10 cellular contexts compared by ENCODE assay signal in the genomic region with DNA sequence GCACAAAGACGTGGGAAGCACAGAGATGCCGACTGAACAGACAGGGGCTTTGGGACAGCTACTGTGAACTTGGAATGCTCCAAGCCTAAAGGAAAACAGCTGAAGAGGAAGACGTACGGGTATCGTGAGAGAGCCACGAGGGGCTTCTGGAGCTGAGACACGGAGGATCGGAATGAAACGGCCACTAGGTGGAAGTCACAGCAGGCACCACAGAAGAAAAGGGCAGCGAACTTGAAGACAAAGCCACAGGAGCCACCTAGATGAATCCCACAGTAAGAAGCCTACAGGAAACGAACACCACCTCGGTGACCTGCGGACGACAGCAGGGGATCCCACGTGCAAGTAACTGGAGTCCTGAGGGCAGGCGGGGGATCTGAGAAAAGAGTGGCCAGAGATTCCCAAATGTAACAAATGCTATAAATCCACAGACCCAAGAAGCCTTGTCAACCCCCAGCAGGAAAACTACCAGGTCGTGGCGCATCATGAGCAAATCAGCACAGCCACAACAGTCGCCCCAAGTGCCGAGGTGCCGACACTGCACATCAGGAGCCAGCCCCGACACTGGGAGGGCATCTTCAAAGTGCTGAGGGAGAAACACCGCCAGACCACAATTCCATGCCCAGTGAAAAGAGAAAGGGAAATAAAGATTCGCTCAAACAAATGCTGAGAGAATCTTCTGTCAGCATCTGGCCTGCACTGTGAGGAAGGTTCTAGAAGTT. TPM values are rescaled to one million over a fixed set of nuclear protein-coding genes. Genes with fewer than 3 reads are reported as not detected.
A peak's percentile ranks its signal among the peaks of the same experiment; 100 is the strongest.
DNase-seq lines count a peak whose midpoint lies in the region; ATAC-seq, FAIRE-seq and TF ChIP-seq lines count a peak whose summit lies in the region.
"Had no signal": no experiment of that assay in that cellular context is flagged by ENCODE, and none has a peak within 500 bp of the region (broad histone marks: within the 10 kb centered on the region; RNA-seq: fewer than 3 reads in every experiment).

No MANE protein-coding gene starts in this region.

- POLR2A ChIA-PET in activated CD4-positive, alpha-beta T cell treated with anti-CD3 and anti-CD28 coated beads, Interleukin-2, amount 10 ng/mL, durations not matched to agents 7 days and 5 days (lab: Charles Lee), result no interaction called here
- POLR2A ChIA-PET in endothelial cell of umbilical vein (lab: Charles Lee), result no interaction called here

- peaks cover 65% of the 10 kb centered on the region for H3K4me1 Mint-ChIP-seq in activated CD4-positive, alpha-beta T cell treated with anti-CD3 and anti-CD28 coated beads, Interleukin-2, amount 10 ng/mL, durations not matched to agents 7 days and 5 days
- peaks cover 71% of the 10 kb centered on the region for H3K4me1 Mint-ChIP-seq in stimulated activated memory B cell treated with anti-CD40 and anti-IgM and Interleukin-4, amounts not matched to agents 10 μg/mL and 1 μg/mL and 100 μg/mL, for 72 hours

- H3K36me3 ChIP-seq in RWPE2 (ENCODE audit: low read depth) (no peaks in the 10 kb centered on the region; the same call in 1 of the 2 replicates), endothelial cell of umbilical vein (ENCODE audit: control insufficient read depth in 2 of 2, extremely low read depth in 1 of 2, insufficient read depth in 2 of 2, low read length in 2 of 2) (peaks cover 0 to 3% of the 10 kb centered on the region in 2 experiments)

- no peaks in the 10 kb centered on the region for H3K9me3 ChIP-seq in RWPE2 (ENCODE audit: severe bottlenecking)
- no peaks in the 10 kb centered on the region for H3K9me3 ChIP-seq in endothelial cell of umbilical vein (replicated peaks; ENCODE audit: control insufficient read depth, insufficient read depth, low read length)

- H3K27ac Mint-ChIP-seq in activated CD4-positive, alpha-beta T cell treated with anti-CD3 and anti-CD28 coated beads, Interleukin-2, amount 10 ng/mL, durations not matched to agents 7 days and 5 days, result peak overlapping the region; percentile 48
- H3K27ac Mint-ChIP-seq in stimulated activated memory B cell treated with anti-CD40 and anti-IgM and Interleukin-4, amounts not matched to agents 10 μg/mL and 1 μg/mL and 100 μg/mL, for 72 hours, result peak overlapping the region; percentile 83

- H3K4me1 ChIP-seq in RWPE2 (ENCODE audit: insufficient read depth, poor library complexity, severe bottlenecking), result peaks cover 36% of the 10 kb centered on the region
- H3K4me1 ChIP-seq in endothelial cell of umbilical vein (ENCODE audit: control insufficient read depth, extremely low read depth, insufficient read depth, low read length), result peaks cover 19% of the 10 kb centered on the region

- peaks cover 41% of the 10 kb centered on the region for H3K79me2 ChIP-seq in endothelial cell of umbilical vein (ENCODE audit: control insufficient read depth, insufficient read depth, low read length)

- dilution Hi-C loops in endothelial cell of umbilical vein (cut with MboI; ENCODE audit: extremely low pct_ligation_motif_present, low sequenced_read_pairs), result no loop called here

- H3K4me2 ChIP-seq in endothelial cell of umbilical vein (ENCODE audit: insufficient read depth, low read length), result no peak overlapping the region

- peak overlapping the region; percentile 85 for H3K27ac ChIP-seq in RWPE2 (ENCODE audit: poor library complexity, severe bottlenecking)
- H3K27ac ChIP-seq in endothelial cell of umbilical vein (ENCODE audit: insufficient read depth, low read depth, low read length), result no peak overlapping the region

- H3K36me3 Mint-ChIP-seq in activated CD4-positive, alpha-beta T cell treated with anti-CD3 and anti-CD28 coated beads, Interleukin-2, amount 10 ng/mL, durations not matched to agents 7 days and 5 days (ENCODE audit: low read depth), result peaks cover 3% of the 10 kb centered on the region
- peaks cover 19% of the 10 kb centered on the region for H3K36me3 Mint-ChIP-seq in stimulated activated memory B cell treated with anti-CD40 and anti-IgM and Interleukin-4, amounts not matched to agents 10 μg/mL and 1 μg/mL and 100 μg/mL, for 72 hours

- ATAC-seq in RWPE2 (ENCODE audit: low read depth), result no peak
- no peak for ATAC-seq in stimulated activated memory B cell treated with anti-CD40 and anti-IgM and Interleukin-4, amounts not matched to agents 10 μg/mL and 1 μg/mL and 100 μg/mL, for 72 hours

- H2AFZ ChIP-seq in endothelial cell of umbilical vein (ENCODE audit: low read depth, low read length), result no peak overlapping the region

- BruUV-seq in endothelial cell of umbilical vein (replicated peaks; lab: Mats Ljungman, UMichigan), result no TSS peak

- no peak for FAIRE-seq in endothelial cell of umbilical vein (lab: Jason Lieb, UNC)
- FAIRE-seq: islet of Langerhans had no signal

- CTCF ChIA-PET in activated CD4-positive, alpha-beta T cell treated with anti-CD3 and anti-CD28 coated beads, Interleukin-2, amount 10 ng/mL, durations not matched to agents 7 days and 5 days (lab: Charles Lee), result interaction anchor here (1.1 to 1.6 kb wide), 3 partner anchors 16 to 117 kb away, joined by 3 to 5 read pairs (median 3); no protein-coding TSS in a partner anchor
- CTCF ChIA-PET in endothelial cell of umbilical vein (lab: Charles Lee), result interaction anchor here (0.9 kb wide), 1 partner anchor 43 kb away, joined by 3 read pairs; no protein-coding TSS in a partner anchor

- no peak overlapping the region for H3K4me3 ChIP-seq in RWPE2 (ENCODE audit: severe bottlenecking)
- H3K4me3 ChIP-seq in endothelial cell of umbilical vein (replicated peaks in 1 of 3; ENCODE audit: insufficient read depth in 1 of 3, low read depth in 1 of 3, low read length in 3 of 3), result no peak overlapping the region

- H3K27me3 ChIP-seq in RWPE2 (ENCODE audit: insufficient read depth, poor library complexity, severe bottlenecking) (no peaks in the 10 kb centered on the region), endothelial cell of umbilical vein (ENCODE audit: control insufficient read depth in 2 of 2, insufficient read depth in 2 of 2, low read length in 2 of 2) (no peaks in the 10 kb centered on the region)

- no peak for TF ChIP-seq POLR2A in endothelial cell of umbilical vein (IDR thresholded peaks at IDR 0.05; ENCODE audit: low read depth, low read length)

- no peak overlapping the region for H3K4me3 Mint-ChIP-seq in activated CD4-positive, alpha-beta T cell treated with anti-CD3 and anti-CD28 coated beads, Interleukin-2, amount 10 ng/mL, durations not matched to agents 7 days and 5 days
- H3K4me3 Mint-ChIP-seq in stimulated activated memory B cell treated with anti-CD40 and anti-IgM and Interleukin-4, amounts not matched to agents 10 μg/mL and 1 μg/mL and 100 μg/mL, for 72 hours, result no peak overlapping the region

- H3K9me3 Mint-ChIP-seq in activated CD4-positive, alpha-beta T cell treated with anti-CD3 and anti-CD28 coated beads, Interleukin-2, amount 10 ng/mL, durations not matched to agents 7 days and 5 days, result no peaks in the 10 kb centered on the region
- H3K9me3 Mint-ChIP-seq in stimulated activated memory B cell treated with anti-CD40 and anti-IgM and Interleukin-4, amounts not matched to agents 10 μg/mL and 1 μg/mL and 100 μg/mL, for 72 hours, result no peaks in the 10 kb centered on the region

- H3K9me1 ChIP-seq in endothelial cell of umbilical vein (replicated peaks; ENCODE audit: control insufficient read depth, extremely low read depth, insufficient read depth, low read length), result no peaks in the 10 kb centered on the region

- H4K20me1 ChIP-seq in endothelial cell of umbilical vein (replicated peaks; ENCODE audit: control insufficient read depth, extremely low read depth, insufficient read depth, low read length), result no peaks in the 10 kb centered on the region

- in situ Hi-C loops in GM13976 (cut with MboI; ENCODE audit: low sequenced_read_pairs, unreplicated experiment), result no loop called here

- peak; percentile 24 for TF ChIP-seq CTCF in RWPE2 (IDR thresholded peaks at IDR 0.05; ENCODE audit: poor library complexity, severe bottlenecking)
- peak; percentile 9 to 10 for TF ChIP-seq CTCF in endothelial cell of umbilical vein (IDR thresholded peaks at IDR 0.05; ENCODE audit: extremely low read depth in 1 of 2, insufficient read depth in 1 of 2, low read depth in 1 of 2, low read length in 2 of 2)
- no peak for TF ChIP-seq CTCF in GM13976 (IDR thresholded peaks at IDR 0.05; ENCODE audit: borderline replicate concordance, control extremely low read depth, extremely low read depth, insufficient read depth, missing control alignments)

- no peaks in the 10 kb centered on the region for H3K27me3 Mint-ChIP-seq in activated CD4-positive, alpha-beta T cell treated with anti-CD3 and anti-CD28 coated beads, Interleukin-2, amount 10 ng/mL, durations not matched to agents 7 days and 5 days
- H3K27me3 Mint-ChIP-seq in stimulated activated memory B cell treated with anti-CD40 and anti-IgM and Interleukin-4, amounts not matched to agents 10 μg/mL and 1 μg/mL and 100 μg/mL, for 72 hours, result no peaks in the 10 kb centered on the region

- H3K9ac ChIP-seq in endothelial cell of umbilical vein (replicated peaks; ENCODE audit: extremely low read depth, insufficient read depth, low read length), result no peak overlapping the region

- intact Hi-C loops in endothelial cell of umbilical vein (cut with micrococcal nuclease), result no loop called here

- DNase-seq in activated CD4-positive, alpha-beta T cell treated with anti-CD3 and anti-CD28 coated beads, Interleukin-2, amount 10 ng/mL, durations not matched to agents 7 days and 5 days, result no peak
- DNase-seq in activated CD4-positive, alpha-beta T cell treated with anti-CD3 and anti-CD28 coated beads for 1 hour, result no peak
- DNase-seq in RWPE2 (ENCODE audit: low spot score) (no peak), endothelial cell of umbilical vein (ENCODE audit: low read depth, low spot score) (no peak), GM13976 (ENCODE audit: low spot score) (no peak), SIG-M5 treated with dmso at 0.1 percent for 504 hours (lab: John Stamatoyannopoulos, UW; ENCODE audit: unreplicated experiment) (no peak), NCI-H2196 treated with DMSO at 0.1 percent for 48 hours (lab: John Stamatoyannopoulos, UW; ENCODE audit: unreplicated experiment) (no peak)
- DNase-seq: activated CD4-positive, alpha-beta T cell treated with anti-CD3 and anti-CD28 coated beads for 4 hours had no signal

RNA-seq across cellular contexts. Expression of a gene that starts 39.3 kb away (rescaled TPM):
- 10 to 100 TPM; 10.7 to 12.1 TPM for total RNA-seq in activated CD4-positive, alpha-beta T cell treated with anti-CD3 and anti-CD28 coated beads, Interleukin-2, amount 10 ng/mL, durations not matched to agents 7 days and 5 days
- 70.2 and 74.1 TPM in 2 replicates for total RNA-seq in endothelial cell of umbilical vein
- 69.0 and 85.0 TPM in 2 replicates for polyA plus RNA-seq in endothelial cell of umbilical vein
- polyA plus RNA-seq in endothelial cell of umbilical vein (2011; cell fraction: cytosol; rRNA removed), result 32.0 and 38.7 TPM in 2 replicates
- polyA plus RNA-seq in endothelial cell of umbilical vein (2011; cell fraction: nucleus; rRNA removed), result 145 and 173 TPM in 2 replicates
- polyA plus RNA-seq in endothelial cell of umbilical vein (2012), result 38.7 and 63.2 TPM in 2 replicates
- polyA minus RNA-seq in endothelial cell of umbilical vein, result 26.2 and 34.8 TPM in 2 replicates
- polyA minus RNA-seq in endothelial cell of umbilical vein (2011; cell fraction: cytosol; rRNA and poly(A)+ RNA removed), result not detected
- polyA minus RNA-seq in endothelial cell of umbilical vein (2011; cell fraction: nucleus; rRNA and poly(A)+ RNA removed), result 12.2 and 26.3 TPM in 2 replicates

RNA-seq across cellular contexts. Expression of a gene that starts 44.7 kb away (rescaled TPM):
- total RNA-seq in activated CD4-positive, alpha-beta T cell treated with anti-CD3 and anti-CD28 coated beads, Interleukin-2, amount 10 ng/mL, durations not matched to agents 7 days and 5 days, result 10 to 100 TPM; 20.3 to 20.9 TPM
- total RNA-seq in endothelial cell of umbilical vein, result 15.5 and 18.2 TPM in 2 replicates
- 9.9 and 13.4 TPM in 2 replicates for polyA plus RNA-seq in endothelial cell of umbilical vein
- 6.0 and 8.9 TPM in 2 replicates for polyA plus RNA-seq in endothelial cell of umbilical vein (2011; cell fraction: cytosol; rRNA removed)
- polyA plus RNA-seq in endothelial cell of umbilical vein (2011; cell fraction: nucleus; rRNA removed), result 17.1 and 19.4 TPM in 2 replicates
- polyA plus RNA-seq in endothelial cell of umbilical vein (2012), result 8.3 and 9.7 TPM in 2 replicates
- 8.3 and 11.7 TPM in 2 replicates for polyA minus RNA-seq in endothelial cell of umbilical vein
- polyA minus RNA-seq in endothelial cell of umbilical vein (2011; cell fraction: cytosol; rRNA and poly(A)+ RNA removed), result 7.1 TPM
- polyA minus RNA-seq in endothelial cell of umbilical vein (2011; cell fraction: nucleus; rRNA and poly(A)+ RNA removed), result 11.2 and 18.2 TPM in 2 replicates

RNA-seq across cellular contexts. Expression of a gene that starts 58.0 kb away (rescaled TPM):
- total RNA-seq in activated CD4-positive, alpha-beta T cell treated with anti-CD3 and anti-CD28 coated beads, Interleukin-2, amount 10 ng/mL, durations not matched to agents 7 days and 5 days, result 100 to 1,000 TPM; 112 to 123 TPM
- total RNA-seq in endothelial cell of umbilical vein, result 140 and 151 TPM in 2 replicates
- 89.6 and 116 TPM in 2 replicates for polyA plus RNA-seq in endothelial cell of umbilical vein
- 43.5 and 75.7 TPM in 2 replicates for polyA plus RNA-seq in endothelial cell of umbilical vein (2011; cell fraction: cytosol; rRNA removed)
- 116 and 121 TPM in 2 replicates for polyA plus RNA-seq in endothelial cell of umbilical vein (2011; cell fraction: nucleus; rRNA removed)
- polyA plus RNA-seq in endothelial cell of umbilical vein (2012), result 50.5 and 101 TPM in 2 replicates
- polyA minus RNA-seq in endothelial cell of umbilical vein, result 12.7 and 21.8 TPM in 2 replicates
- polyA minus RNA-seq in endothelial cell of umbilical vein (2011; cell fraction: cytosol; rRNA and poly(A)+ RNA removed), result 32.1 TPM
- 27.4 and 63.5 TPM in 2 replicates for polyA minus RNA-seq in endothelial cell of umbilical vein (2011; cell fraction: nucleus; rRNA and poly(A)+ RNA removed)
